ENCODE assay signal across 29 cellular contexts in genomic region chr4:89992744-89993143, GRCh38.
"Had no signal": no experiment of that assay in that cellular context is flagged by ENCODE, and none has a peak within 500 bp of the region (broad histone marks: within the 10 kb centered on the region; RNA-seq: fewer than 3 reads in every experiment).

No MANE protein-coding gene starts in this region.

- DNase-seq: activated CD4-positive, alpha-beta T cell treated with anti-CD3 and anti-CD28 coated beads for 48 hours; activated CD4-positive, alpha-beta T cell treated with anti-CD3 and anti-CD28 coated beads, Interleukin-2, amount 50 U/mL, for 48 hours; activated CD8-positive, alpha-beta memory T cell treated with anti-CD3 and anti-CD28 coated beads for 24 hours; activated effector memory CD4-positive, alpha-beta T cell treated with Interleukin-2 at 50 U/mL for 16 hours; activated naive CD4-positive, alpha-beta T cell treated with Interleukin-2 at 50 U/mL for 16 hours; anterior cingulate cortex; dermis blood vessel endothelial cell; effector CD4-positive, alpha-beta T cell; esophagus squamous epithelium; foreskin melanocyte; left colon; midbrain; naive thymus-derived CD8-positive, alpha-beta T cell; occipital lobe; psoas muscle; right cardiac atrium; stimulated activated CD4-positive, alpha-beta T cell treated with anti-CD3 and anti-CD28 coated beads, Interleukin-2, amount 100 ng/mL, for 48 hours; stimulated activated naive CD8-positive, alpha-beta T cell treated with anti-CD3 and anti-CD28 coated beads, Interleukin-15, Interleukin-2, amounts not matched to agents 100 U/mL and 50 U/mL, for 24 hours; T-helper 9 cell; testis; transverse colon; uterus; WERI-Rb-1 had no signal

- H3K27ac ChIP-seq: esophagus squamous epithelium, neural progenitor cell, parathyroid adenoma, psoas muscle, testis, transverse colon, uterus, WERI-Rb-1 had no signal

- H3K9me3 ChIP-seq: esophagus squamous epithelium, psoas muscle, testis, transverse colon, uterus had no signal

- H3K4me1 ChIP-seq: esophagus squamous epithelium, parathyroid adenoma, psoas muscle, testis, uterus had no signal

- H3K4me2 ChIP-seq: neural progenitor cell had no signal

- ATAC-seq: activated CD4-positive, CD25-positive, alpha-beta regulatory T cell treated with anti-CD3 and anti-CD28 coated beads, Interleukin-2, amount 50 U/mL, for 24 hours; left colon; naive thymus-derived CD8-positive, alpha-beta T cell; psoas muscle; right cardiac atrium; stimulated activated naive CD8-positive, alpha-beta T cell treated with anti-CD3 and anti-CD28 coated beads, Interleukin-15, Interleukin-2, amounts not matched to agents 100 U/mL and 50 U/mL, for 24 hours had no signal

- H3K36me3 ChIP-seq: esophagus squamous epithelium, neural progenitor cell, transverse colon, uterus, WERI-Rb-1 had no signal

- H3K4me3 ChIP-seq: esophagus squamous epithelium, neural progenitor cell, psoas muscle, testis, transverse colon, uterus had no signal

- H3K27me3 ChIP-seq: esophagus squamous epithelium, neural progenitor cell, testis, transverse colon, uterus had no signal

- H3K79me2 ChIP-seq: parathyroid adenoma had no signal

- H2AFZ ChIP-seq: parathyroid adenoma had no signal

- H3K9ac ChIP-seq: neural progenitor cell, parathyroid adenoma had no signal

- FAIRE-seq: bronchial epithelial cell, colon, TTC549 had no signal
